Comparison of ENCODE assay signal across 13 cellular contexts in the genomic region with DNA sequence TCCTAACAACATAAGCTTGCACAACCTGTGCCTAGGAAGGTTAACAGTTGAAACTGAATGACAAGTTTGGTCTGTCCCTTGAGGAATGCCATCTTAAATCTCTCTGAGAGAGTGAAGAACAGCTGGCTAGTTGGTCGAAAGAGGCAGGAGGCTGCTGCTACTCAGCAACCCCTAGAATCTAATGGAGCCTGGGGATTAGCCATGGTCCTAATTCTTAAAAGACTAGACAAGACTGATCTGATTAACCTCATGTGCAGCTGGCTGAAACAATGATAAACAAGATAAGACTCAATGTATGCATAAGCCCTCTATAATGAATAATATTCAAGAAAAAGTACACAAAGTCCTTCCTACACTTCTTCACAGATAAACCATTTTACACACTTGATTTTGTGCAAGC.
A peak's percentile ranks its signal among the peaks of the same experiment; 100 is the strongest.
DNase-seq lines count a peak whose midpoint lies in the region; ATAC-seq and TF ChIP-seq lines count a peak whose summit lies in the region.
"Had no signal": no experiment of that assay in that cellular context is flagged by ENCODE, and none has a peak within 500 bp of the region (broad histone marks: within the 10 kb centered on the region; RNA-seq: fewer than 3 reads in every experiment).

No MANE protein-coding gene starts in this region.

- H3F3A ChIP-seq in PC-3 (ENCODE audit: low read length, unreplicated experiment): no peaks in the 10 kb centered on the region

- H3K9me2 ChIP-seq in PC-3 (replicated peaks; ENCODE audit: low read length): no peaks in the 10 kb centered on the region

- H3K9ac ChIP-seq in PC-3 (ENCODE audit: low read length): no peak overlapping the region

- H3K4me2 ChIP-seq in osteoblast (ENCODE audit: insufficient read depth, low read length): no peak overlapping the region
- H3K4me2 ChIP-seq in PC-3 (ENCODE audit: low read length): no peak overlapping the region

- H3K27me3 ChIP-seq in SJCRH30 (no peaks in the 10 kb centered on the region), osteoblast (ENCODE audit: insufficient read depth, low read length) (no peaks in the 10 kb centered on the region), PC-3 (ENCODE audit: low read length) (no peaks in the 10 kb centered on the region)

- H3K4me3 ChIP-seq in SJCRH30 (no peak overlapping the region), fibroblast of villous mesenchyme (ENCODE audit: low read depth, low read length) (no peak overlapping the region), osteoblast (ENCODE audit: insufficient read depth, low read length) (no peak overlapping the region), PC-3 (ENCODE audit: low read length) (no peak overlapping the region)

- no TSS peak for BruUV-seq in PC-3 (replicated peaks; lab: Mats Ljungman, UMichigan)

- H2AFZ ChIP-seq in osteoblast (ENCODE audit: low read length) (no peak overlapping the region), PC-3 (ENCODE audit: low read length) (no peak overlapping the region)

- H3K27ac ChIP-seq in SJCRH30 (peak overlapping the region; percentile 88), osteoblast (ENCODE audit: low read depth, low read length) (peak overlapping the region; percentile 0), PC-3 (ENCODE audit: low read length) (no peak overlapping the region)

- H3K9me3 ChIP-seq in SJCRH30 (replicated peaks) (no peaks in the 10 kb centered on the region), osteoblast (ENCODE audit: low read depth, low read length) (no peaks in the 10 kb centered on the region), PC-3 (ENCODE audit: low read length) (no peaks in the 10 kb centered on the region)
- H3K9me3 ChIP-seq: Caco-2 had no signal

- H4K20me1 ChIP-seq in osteoblast (ENCODE audit: insufficient read depth, low read length) (peaks cover 4% of the 10 kb centered on the region), PC-3 (ENCODE audit: low read length) (no peaks in the 10 kb centered on the region)

- ATAC-seq in PC-3 (no peak), GM21381 (IDR thresholded peaks at IDR 0.05; ENCODE audit: unreplicated experiment) (no peak), HG03469 (IDR thresholded peaks at IDR 0.05; ENCODE audit: unreplicated experiment) (no peak)
- ATAC-seq: HCT116, Panc1 had no signal

- CTCF ChIA-PET in PC-3 (lab: Charles Lee): interaction anchor here (0.7 kb wide), 1 partner anchor 48 kb away, joined by 4 read pairs; no protein-coding TSS in a partner anchor

- DNase-seq in D341Med (ENCODE audit: low spot score): peak; percentile 75
- DNase-seq in SJCRH30: peak; percentile 81 to 90
- peak; percentile 68 for DNase-seq in fibroblast of villous mesenchyme (ENCODE audit: low read depth)
- no peak for DNase-seq in osteoblast (ENCODE audit: insufficient read length, low spot score, missing footprints)
- DNase-seq in NCI-H510A treated with DMSO at 0.1 percent for 48 hours (lab: John Stamatoyannopoulos, UW): no peak
- no peak for DNase-seq in PC-3
- DNase-seq: Caco-2, NCI-H1417 treated with DMSO at 0.1 percent for 48 hours, NCI-H2081 had no signal

- intact Hi-C loops in PC-3 (cut with micrococcal nuclease): no loop called here

- H3K4me1 ChIP-seq in SJCRH30: peaks cover 25% of the 10 kb centered on the region
- no peaks in the 10 kb centered on the region for H3K4me1 ChIP-seq in osteoblast (ENCODE audit: insufficient read depth, low read length)
- H3K4me1 ChIP-seq in PC-3 (ENCODE audit: insufficient read depth, low read length): no peaks in the 10 kb centered on the region
- H3K4me1 ChIP-seq: Caco-2 had no signal

- H3K36me3 ChIP-seq in SJCRH30 (peaks cover 4% of the 10 kb centered on the region; the same call in 1 of the 2 replicates), osteoblast (ENCODE audit: insufficient read depth, low read length) (peaks cover 70% of the 10 kb centered on the region), PC-3 (ENCODE audit: low read depth, low read length) (no peaks in the 10 kb centered on the region)

- POLR2A ChIA-PET in PC-3 (lab: Charles Lee; ENCODE audit: unreplicated experiment): interaction anchor here (0.6 kb wide), 1 partner anchor 52 kb away, joined by 4 read pairs; no protein-coding TSS in a partner anchor

- H3K79me2 ChIP-seq in osteoblast (ENCODE audit: insufficient read depth, low read length): peaks cover 5% of the 10 kb centered on the region
- no peaks in the 10 kb centered on the region for H3K79me2 ChIP-seq in PC-3 (ENCODE audit: low read length)

- TF ChIP-seq CTCF in fibroblast of villous mesenchyme (IDR thresholded peaks at IDR 0.05; ENCODE audit: insufficient read depth, low read depth, low read length) (no peak), osteoblast (IDR thresholded peaks at IDR 0.05; ENCODE audit: extremely low read depth, low read depth, low read length) (no peak), PC-3 (conservative IDR thresholded peaks at IDR 0.05; ENCODE audit: low read depth, low read length) (no peak)

Comparison
In these comparisons a context has a peak if more than half of its experiments do, and no peak if none do; other contexts are left out.
1. DNase-seq: peak in D341Med (single experiment), SJCRH30 (2 of 2) and fibroblast of villous mesenchyme (single experiment); none in osteoblast (single experiment), NCI-H510A treated with DMSO at 0.1 percent for 48 hours (single experiment) and PC-3 (single experiment).